In the genomic region with DNA sequence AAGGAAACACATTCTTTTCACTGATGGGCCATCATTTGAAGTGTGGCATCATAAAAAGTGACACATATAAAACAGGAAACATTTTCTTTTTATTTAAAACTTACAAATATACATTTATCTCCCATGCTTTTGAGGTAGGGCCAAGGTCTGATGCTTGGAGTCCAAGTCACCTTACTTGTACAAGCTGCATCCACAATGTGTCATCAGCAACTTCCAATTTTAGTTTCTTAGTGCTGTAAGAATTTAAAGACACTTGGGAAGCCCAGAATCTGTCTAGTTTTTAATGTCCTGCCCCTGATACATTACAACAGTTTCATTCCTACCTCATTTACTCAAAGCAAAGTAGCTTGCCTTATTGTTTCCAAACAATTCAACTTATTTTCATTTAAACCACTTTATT, we compare ENCODE assay signal across 19 cellular contexts.
A peak's percentile ranks its signal among the peaks of the same experiment; 100 is the strongest.
DNase-seq lines count a peak whose midpoint lies in the region; ATAC-seq, FAIRE-seq and TF ChIP-seq lines count a peak whose summit lies in the region.
"Had no signal": no experiment of that assay in that cellular context is flagged by ENCODE, and none has a peak within 500 bp of the region (broad histone marks: within the 10 kb centered on the region; RNA-seq: fewer than 3 reads in every experiment).

No MANE protein-coding gene starts in this region.

- H3K4me1 ChIP-seq in SJCRH30 (peaks cover 45% of the 10 kb centered on the region), muscle layer of colon (ENCODE audit: insufficient read depth, low read length) (peaks cover 14% of the 10 kb centered on the region), gastroesophageal sphincter (no peaks in the 10 kb centered on the region)
- H3K4me1 ChIP-seq: BLaER1 treated with 17β-estradiol and CSF1 and Interleukin-3, amounts not matched to agents 10 nM and 100 nM; HAP-1 had no signal

- DNase-seq in GM04503 (ENCODE audit: low read depth) (peak; percentile 48), SJCRH30 (no peak), HuH-7 (ENCODE audit: low spot score) (no peak), HTR-8/SVneo (ENCODE audit: insufficient read length, low spot score) (no peak)
- DNase-seq: ACHN; CD4-positive, CD25-positive, alpha-beta regulatory T cell; CD8-positive, alpha-beta memory T cell; COR-L47; DMS 273 treated with DMSO at 0.1 percent for 48 hours; DND-41; KBM-7 had no signal

- no peaks in the 10 kb centered on the region for H3K9me3 ChIP-seq in SJCRH30 (replicated peaks)
- no peaks in the 10 kb centered on the region for H3K9me3 ChIP-seq in muscle layer of colon (ENCODE audit: low read length)
- no peaks in the 10 kb centered on the region for H3K9me3 ChIP-seq in gastroesophageal sphincter
- H3K9me3 ChIP-seq: BLaER1 treated with 17β-estradiol and CSF1 and Interleukin-3, amounts not matched to agents 10 nM and 100 nM; HAP-1 had no signal

- no peak for TF ChIP-seq EP300 in gastroesophageal sphincter (IDR thresholded peaks at IDR 0.05)

- peak overlapping the region; percentile 97 for H3K27ac ChIP-seq in SJCRH30
- H3K27ac ChIP-seq in muscle layer of colon (ENCODE audit: low read depth, low read length), result peak overlapping the region; percentile 39
- H3K27ac ChIP-seq in gastroesophageal sphincter, result no peak overlapping the region
- H3K27ac ChIP-seq: BLaER1 treated with 17β-estradiol and CSF1 and Interleukin-3, amounts not matched to agents 10 nM and 100 nM had no signal

- no peak for ATAC-seq in esophagus mucosa
- no peak for ATAC-seq in gastroesophageal sphincter

- TF ChIP-seq CTCF in gastroesophageal sphincter (IDR thresholded peaks at IDR 0.05), result no peak

- H3K27me3 ChIP-seq in SJCRH30 (no peaks in the 10 kb centered on the region), muscle layer of colon (ENCODE audit: control insufficient read depth in 1 of 2, insufficient read depth in 2 of 2, low read length in 2 of 2) (no peaks in the 10 kb centered on the region), gastroesophageal sphincter (peaks cover 28% of the 10 kb centered on the region)
- H3K27me3 ChIP-seq: BLaER1 treated with 17β-estradiol and CSF1 and Interleukin-3, amounts not matched to agents 10 nM and 100 nM had no signal

- no peak overlapping the region for H3K4me3 ChIP-seq in SJCRH30
- H3K4me3 ChIP-seq in muscle layer of colon (ENCODE audit: low read depth in 1 of 2, low read length in 2 of 2), result no peak overlapping the region
- no peak overlapping the region for H3K4me3 ChIP-seq in gastroesophageal sphincter
- H3K4me3 ChIP-seq: BLaER1 treated with 17β-estradiol and CSF1 and Interleukin-3, amounts not matched to agents 10 nM and 100 nM; HAP-1 had no signal

- TF ChIP-seq POLR2A in gastroesophageal sphincter (IDR thresholded peaks at IDR 0.05), result no peak

- no peak for FAIRE-seq in HTR-8/SVneo (lab: Jason Lieb, UNC)
- FAIRE-seq: A204.1, GM12891, GM19239 had no signal

- H3K9ac ChIP-seq in muscle layer of colon (ENCODE audit: low read length), result no peak overlapping the region
- H3K9ac ChIP-seq: BLaER1 treated with 17β-estradiol and CSF1 and Interleukin-3, amounts not matched to agents 10 nM and 100 nM had no signal

- H3K36me3 ChIP-seq in SJCRH30, result no peaks in the 10 kb centered on the region
- no peaks in the 10 kb centered on the region for H3K36me3 ChIP-seq in muscle layer of colon (ENCODE audit: insufficient read depth, low read length)
- H3K36me3 ChIP-seq in gastroesophageal sphincter, result no peaks in the 10 kb centered on the region
- H3K36me3 ChIP-seq: BLaER1 treated with 17β-estradiol and CSF1 and Interleukin-3, amounts not matched to agents 10 nM and 100 nM; HAP-1 had no signal

Comparison
In these comparisons a context has a peak if more than half of its experiments do, and no peak if none do; other contexts are left out.
1. H3K27ac ChIP-seq: peak in SJCRH30 (single experiment) and muscle layer of colon (single experiment); none in gastroesophageal sphincter (0 of 4).